In the genomic region with DNA sequence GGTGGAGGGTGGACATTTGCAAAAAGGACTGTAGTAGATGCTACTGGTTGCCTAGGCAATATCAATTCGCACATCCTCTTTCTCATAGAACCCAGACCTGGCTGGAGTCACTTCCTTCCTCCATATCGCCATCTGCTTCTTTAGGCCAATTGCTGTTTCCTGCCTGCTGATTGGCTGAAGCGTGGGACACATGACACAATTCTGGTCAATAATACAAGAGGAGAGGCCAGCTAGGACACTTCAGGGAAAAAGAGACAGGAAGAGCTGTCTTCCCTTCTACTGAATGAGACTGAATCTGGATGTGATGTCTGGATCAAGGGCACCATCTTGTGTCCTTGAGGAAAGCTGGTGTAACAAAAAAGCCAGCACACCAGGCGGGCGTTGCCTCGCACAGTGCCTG, we compare ENCODE assay signal across 1 cellular context.
TF ChIP-seq lines count a peak whose summit lies in the region.

No MANE protein-coding gene starts in this region.

TF ChIP-seq in SK-N-SH treated with all-trans-retinoic acid at 6 μM for 48 hours, 23 proteins besides CTCF, POLR2A, EP300 and RAD21 (continued from another document):
- TF ChIP-seq, protein P1, sequence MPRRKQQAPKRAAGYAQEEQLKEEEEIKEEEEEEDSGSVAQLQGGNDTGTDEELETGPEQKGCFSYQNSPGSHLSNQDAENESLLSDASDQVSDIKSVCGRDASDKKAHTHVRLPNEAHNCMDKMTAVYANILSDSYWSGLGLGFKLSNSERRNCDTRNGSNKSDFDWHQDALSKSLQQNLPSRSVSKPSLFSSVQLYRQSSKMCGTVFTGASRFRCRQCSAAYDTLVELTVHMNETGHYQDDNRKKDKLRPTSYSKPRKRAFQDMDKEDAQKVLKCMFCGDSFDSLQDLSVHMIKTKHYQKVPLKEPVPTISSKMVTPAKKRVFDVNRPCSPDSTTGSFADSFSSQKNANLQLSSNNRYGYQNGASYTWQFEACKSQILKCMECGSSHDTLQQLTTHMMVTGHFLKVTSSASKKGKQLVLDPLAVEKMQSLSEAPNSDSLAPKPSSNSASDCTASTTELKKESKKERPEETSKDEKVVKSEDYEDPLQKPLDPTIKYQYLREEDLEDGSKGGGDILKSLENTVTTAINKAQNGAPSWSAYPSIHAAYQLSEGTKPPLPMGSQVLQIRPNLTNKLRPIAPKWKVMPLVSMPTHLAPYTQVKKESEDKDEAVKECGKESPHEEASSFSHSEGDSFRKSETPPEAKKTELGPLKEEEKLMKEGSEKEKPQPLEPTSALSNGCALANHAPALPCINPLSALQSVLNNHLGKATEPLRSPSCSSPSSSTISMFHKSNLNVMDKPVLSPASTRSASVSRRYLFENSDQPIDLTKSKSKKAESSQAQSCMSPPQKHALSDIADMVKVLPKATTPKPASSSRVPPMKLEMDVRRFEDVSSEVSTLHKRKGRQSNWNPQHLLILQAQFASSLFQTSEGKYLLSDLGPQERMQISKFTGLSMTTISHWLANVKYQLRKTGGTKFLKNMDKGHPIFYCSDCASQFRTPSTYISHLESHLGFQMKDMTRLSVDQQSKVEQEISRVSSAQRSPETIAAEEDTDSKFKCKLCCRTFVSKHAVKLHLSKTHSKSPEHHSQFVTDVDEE (CRISPR knock-in tag; IDR thresholded peaks at IDR 0.05): no peak
- no peak for TF ChIP-seq ARNTL (CRISPR knock-in tag; IDR thresholded peaks at IDR 0.05; ENCODE audit: borderline replicate concordance, low read depth)
- no peak for TF ChIP-seq ZFP3 (CRISPR knock-in tag; IDR thresholded peaks at IDR 0.05)
- no peak for TF ChIP-seq ZNF565 (CRISPR knock-in tag; conservative IDR thresholded peaks at IDR 0.05; ENCODE audit: low read depth)
- no peak for TF ChIP-seq RARB (CRISPR knock-in tag; IDR thresholded peaks at IDR 0.05)
- no peak for TF ChIP-seq OSR1 (CRISPR knock-in tag; IDR thresholded peaks at IDR 0.05)
- no peak for TF ChIP-seq BACH2 (CRISPR knock-in tag; IDR thresholded peaks at IDR 0.05; ENCODE audit: borderline replicate concordance)
- TF ChIP-seq, protein P2, sequence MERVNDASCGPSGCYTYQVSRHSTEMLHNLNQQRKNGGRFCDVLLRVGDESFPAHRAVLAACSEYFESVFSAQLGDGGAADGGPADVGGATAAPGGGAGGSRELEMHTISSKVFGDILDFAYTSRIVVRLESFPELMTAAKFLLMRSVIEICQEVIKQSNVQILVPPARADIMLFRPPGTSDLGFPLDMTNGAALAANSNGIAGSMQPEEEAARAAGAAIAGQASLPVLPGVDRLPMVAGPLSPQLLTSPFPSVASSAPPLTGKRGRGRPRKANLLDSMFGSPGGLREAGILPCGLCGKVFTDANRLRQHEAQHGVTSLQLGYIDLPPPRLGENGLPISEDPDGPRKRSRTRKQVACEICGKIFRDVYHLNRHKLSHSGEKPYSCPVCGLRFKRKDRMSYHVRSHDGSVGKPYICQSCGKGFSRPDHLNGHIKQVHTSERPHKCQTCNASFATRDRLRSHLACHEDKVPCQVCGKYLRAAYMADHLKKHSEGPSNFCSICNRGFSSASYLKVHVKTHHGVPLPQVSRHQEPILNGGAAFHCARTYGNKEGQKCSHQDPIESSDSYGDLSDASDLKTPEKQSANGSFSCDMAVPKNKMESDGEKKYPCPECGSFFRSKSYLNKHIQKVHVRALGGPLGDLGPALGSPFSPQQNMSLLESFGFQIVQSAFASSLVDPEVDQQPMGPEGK (CRISPR knock-in tag; IDR thresholded peaks at IDR 0.05; ENCODE audit: borderline replicate concordance): no peak
- no peak for TF ChIP-seq ESRRG (CRISPR knock-in tag; IDR thresholded peaks at IDR 0.05)
- TF ChIP-seq ZC3H10 (CRISPR knock-in tag; IDR thresholded peaks at IDR 0.05): no peak
- TF ChIP-seq TCF4 (CRISPR knock-in tag; IDR thresholded peaks at IDR 0.05; ENCODE audit: borderline replicate concordance): no peak
